11 cellular contexts compared by ENCODE assay signal in the genomic region with DNA sequence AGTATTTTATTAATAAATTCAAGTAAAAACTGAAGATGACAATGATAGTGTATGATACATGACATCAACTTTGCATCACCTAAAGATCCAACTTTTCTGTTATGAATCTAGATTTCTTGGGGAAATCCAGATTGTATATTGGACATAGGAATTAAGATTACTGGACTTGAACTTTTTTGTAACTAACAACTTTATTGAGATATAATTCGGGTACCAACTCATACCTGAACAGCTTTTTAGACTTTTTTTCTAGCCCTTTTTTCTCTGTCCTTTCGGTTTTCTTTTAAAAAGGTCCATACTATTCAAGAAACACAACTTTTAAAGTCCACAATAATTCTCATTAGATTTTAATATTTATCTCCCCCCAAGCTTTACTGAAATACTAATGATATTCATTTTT. TPM values are rescaled to one million over a fixed set of nuclear protein-coding genes. Genes with fewer than 3 reads are reported as not detected.
DNase-seq lines count a peak whose midpoint lies in the region; ATAC-seq and TF ChIP-seq lines count a peak whose summit lies in the region.
"Had no signal": no experiment of that assay in that cellular context is flagged by ENCODE, and none has a peak within 500 bp of the region (broad histone marks: within the 10 kb centered on the region; RNA-seq: fewer than 3 reads in every experiment).

No MANE protein-coding gene starts in this region.

- peak overlapping the region; percentile 48 to 65 for H3K4me3 Mint-ChIP-seq in CD14-positive monocyte
- peak overlapping the region; percentile 59 for H3K4me3 Mint-ChIP-seq in central memory CD8-positive, alpha-beta T cell
- H3K4me3 Mint-ChIP-seq in natural killer cell treated with Interleukin-12 subunit alpha and Interleukin-12 subunit beta and Interleukin-15 and Interleukin-18, amount 100 ng/mL, for 72 hours, result peak overlapping the region; percentile 6

- peaks cover 0 to 16% of the 10 kb centered on the region in 2 donors for H3K36me3 Mint-ChIP-seq in CD14-positive monocyte
- H3K36me3 Mint-ChIP-seq in central memory CD8-positive, alpha-beta T cell (ENCODE audit: insufficient read depth), result no peaks in the 10 kb centered on the region
- no peaks in the 10 kb centered on the region for H3K36me3 Mint-ChIP-seq in natural killer cell treated with Interleukin-12 subunit alpha and Interleukin-12 subunit beta and Interleukin-15 and Interleukin-18, amount 100 ng/mL, for 72 hours

- ATAC-seq in central memory CD8-positive, alpha-beta T cell (replicated peaks; ENCODE audit: extremely low read depth, poor library complexity, severe bottlenecking), result no peak
- ATAC-seq in natural killer cell treated with Interleukin-12 subunit alpha and Interleukin-12 subunit beta and Interleukin-15 and Interleukin-18, amount 100 ng/mL, for 72 hours, result no peak
- ATAC-seq in HG02588 (IDR thresholded peaks at IDR 0.05; ENCODE audit: unreplicated experiment), result no peak
- no peak for ATAC-seq in GM18502 (IDR thresholded peaks at IDR 0.05; ENCODE audit: poor library complexity, unreplicated experiment)

- no peak overlapping the region for H3K27ac Mint-ChIP-seq in CD14-positive monocyte
- no peak overlapping the region for H3K27ac Mint-ChIP-seq in central memory CD8-positive, alpha-beta T cell (ENCODE audit: low read depth)
- no peak overlapping the region for H3K27ac Mint-ChIP-seq in natural killer cell treated with Interleukin-12 subunit alpha and Interleukin-12 subunit beta and Interleukin-15 and Interleukin-18, amount 100 ng/mL, for 72 hours

- TF ChIP-seq CTCF in CD14-positive monocyte (IDR thresholded peaks at IDR 0.05) (no peak), HFF-Myc (IDR thresholded peaks at IDR 0.05; ENCODE audit: low read depth, low read length, missing control alignments) (no peak)

- H3K4me3 ChIP-seq in HFF-Myc (replicated peaks; ENCODE audit: low read depth, low read length), result peak overlapping the region; percentile 74; the same call in 1 of the 2 replicates

- H3K9me3 Mint-ChIP-seq in CD14-positive monocyte, result peaks cover 0 to 2% (median 0%) of the 10 kb centered on the region in 7 donors
- H3K9me3 Mint-ChIP-seq in central memory CD8-positive, alpha-beta T cell, result no peaks in the 10 kb centered on the region
- no peaks in the 10 kb centered on the region for H3K9me3 Mint-ChIP-seq in natural killer cell treated with Interleukin-12 subunit alpha and Interleukin-12 subunit beta and Interleukin-15 and Interleukin-18, amount 100 ng/mL, for 72 hours

- H3K27me3 Mint-ChIP-seq in CD14-positive monocyte (ENCODE audit: low read depth in 3 of 3), result peaks cover 0 to 10% (median 0%) of the 10 kb centered on the region in 3 donors
- H3K27me3 Mint-ChIP-seq in central memory CD8-positive, alpha-beta T cell, result peaks cover 33% of the 10 kb centered on the region
- H3K27me3 Mint-ChIP-seq in natural killer cell treated with Interleukin-12 subunit alpha and Interleukin-12 subunit beta and Interleukin-15 and Interleukin-18, amount 100 ng/mL, for 72 hours, result peaks cover 0 to 6% of the 10 kb centered on the region in 2 donors

- DNase-seq in CD14-positive monocyte (ENCODE audit: low spot score) (no peak), HFF-Myc (ENCODE audit: extremely low read depth, low read depth) (no peak), SIG-M5 treated with dmso at 0.1 percent for 504 hours (lab: John Stamatoyannopoulos, UW; ENCODE audit: unreplicated experiment) (no peak), SW480 (ENCODE audit: low spot score) (no peak)
- DNase-seq in central memory CD8-positive, alpha-beta T cell (ENCODE audit: low spot score in 2 of 2), result no peak
- DNase-seq in natural killer cell treated with Interleukin-12 subunit alpha and Interleukin-12 subunit beta and Interleukin-15 and Interleukin-18, amount 100 ng/mL, for 72 hours (ENCODE audit: low spot score), result no peak
- DNase-seq: DMS153, hippocampal formation, NCI-H510A treated with DMSO at 0.1 percent for 48 hours had no signal

- H3K4me1 Mint-ChIP-seq in CD14-positive monocyte, result peaks cover 63% of the 10 kb centered on the region
- H3K4me1 Mint-ChIP-seq in central memory CD8-positive, alpha-beta T cell, result peaks cover 8% of the 10 kb centered on the region
- peaks cover 4 to 11% of the 10 kb centered on the region in 2 donors for H3K4me1 Mint-ChIP-seq in natural killer cell treated with Interleukin-12 subunit alpha and Interleukin-12 subunit beta and Interleukin-15 and Interleukin-18, amount 100 ng/mL, for 72 hours (ENCODE audit: low read depth in 2 of 2)

- intact Hi-C loops in CD14-positive monocyte (cut with micrococcal nuclease), result loop anchor here (2.0 to 5.0 kb wide), 4 partner anchors 45 to 145 kb away; partner anchors contain the start of gene RTTN (in 1 of the 2)

RNA-seq across cellular contexts. Expression of gene SOCS6, which starts 1.1 kb away (rescaled TPM):
- 1 to 10 TPM; 4.8 TPM for polyA plus RNA-seq in CD14-positive monocyte
- total RNA-seq in natural killer cell treated with Interleukin-12 subunit alpha and Interleukin-12 subunit beta and Interleukin-15 and Interleukin-18, amount 100 ng/mL, for 72 hours, result 1 to 10 TPM; 2.8 to 5.4 TPM

Comparison
In these comparisons a context has a peak if more than half of its experiments do, and no peak if none do; other contexts are left out.
1. H3K4me3 Mint-ChIP-seq: peak in every context shown above with its lines; median percentile 59 in central memory CD8-positive, alpha-beta T cell; 56 in CD14-positive monocyte; 6 in natural killer cell treated with Interleukin-12 subunit alpha and Interleukin-12 subunit beta and Interleukin-15 and Interleukin-18, amount 100 ng/mL, for 72 hours.